22 cellular contexts compared by ENCODE assay signal in the genomic region with DNA sequence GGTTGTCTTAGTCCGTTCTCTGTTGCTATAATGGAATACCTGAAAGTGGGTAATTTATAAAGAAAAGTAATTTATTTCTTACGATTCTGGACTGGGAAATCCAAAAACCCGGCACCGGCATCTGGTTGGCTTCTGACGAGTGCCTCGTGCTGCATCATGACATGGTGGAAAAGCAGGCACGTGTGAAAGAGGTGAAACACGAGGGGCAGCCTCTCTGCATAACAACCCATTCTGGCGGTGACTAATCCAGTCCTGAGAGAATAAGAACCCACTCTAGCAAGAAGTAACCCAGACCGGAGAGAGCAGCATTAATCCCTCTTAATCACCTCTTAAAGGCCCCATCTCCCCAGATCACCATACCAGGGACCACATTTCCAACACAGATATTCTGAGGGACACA. TPM values are rescaled to one million over a fixed set of nuclear protein-coding genes. Genes with fewer than 3 reads are reported as not detected.
A peak's percentile ranks its signal among the peaks of the same experiment; 100 is the strongest.
DNase-seq lines count a peak whose midpoint lies in the region; ATAC-seq and TF ChIP-seq lines count a peak whose summit lies in the region.
"Had no signal": no experiment of that assay in that cellular context is flagged by ENCODE, and none has a peak within 500 bp of the region (broad histone marks: within the 10 kb centered on the region; RNA-seq: fewer than 3 reads in every experiment).

No MANE protein-coding gene starts in this region.

- no peak overlapping the region for H3K4me2 ChIP-seq in mesendoderm (ENCODE audit: low read length)
- H3K4me2 ChIP-seq: SK-N-SH had no signal

- DNase-seq in natural killer cell treated with Interleukin-12 subunit alpha and Interleukin-12 subunit beta and Interleukin-15 and Interleukin-18, amount 100 ng/mL, for 72 hours (ENCODE audit: low spot score): no peak
- DNase-seq in natural killer cell (no peak), WERI-Rb-1 (peak; percentile 55), mesendoderm (peak; percentile 7), hypothalamus (lab: John Stamatoyannopoulos, UW) (no peak), tibial artery (no peak)
- DNase-seq in stimulated activated effector memory CD8-positive, alpha-beta T cell treated with anti-CD3 and anti-CD28 coated beads, Interleukin-12 subunit alpha, Interleukin-12 subunit beta, amount 100 ng/mL, for 72 hours (ENCODE audit: low spot score in 2 of 2): no peak
- DNase-seq: 8988T; ACHN; CD4-positive, CD25-positive, alpha-beta regulatory T cell; GM23248; H9; IMR-90; KG1; NCI-H2029; NCI-H226; NCI-H510A; NCI-H748 treated with DMSO at 0.1 percent for 48 hours; NK-92 treated with Interleukin-12 subunit alpha and Interleukin-12 subunit beta, amount 100 ng/mL, for 24 hours; PC-3; SK-N-SH had no signal

- no peak overlapping the region for H2BK5ac ChIP-seq in mesendoderm (ENCODE audit: low read length)

- no peak overlapping the region for H2AK5ac ChIP-seq in mesendoderm (ENCODE audit: low read length)

- H3K79me2 ChIP-seq in mesendoderm (ENCODE audit: control insufficient read depth, insufficient read depth, low read length): no peaks in the 10 kb centered on the region

- H3K9ac ChIP-seq in mesendoderm (ENCODE audit: low read length): no peak overlapping the region
- H3K9ac ChIP-seq: GM23248, SK-N-SH had no signal

- H3K4me1 ChIP-seq in mesendoderm (ENCODE audit: control insufficient read depth, low read depth, low read length) (no peaks in the 10 kb centered on the region), tibial artery (peaks cover 0 to 17% (median 8%) of the 10 kb centered on the region in 4 donors)

- H3K4ac ChIP-seq in mesendoderm (ENCODE audit: low read depth, low read length): no peak overlapping the region

- ATAC-seq in natural killer cell treated with Interleukin-12 subunit alpha and Interleukin-12 subunit beta and Interleukin-15 and Interleukin-18, amount 100 ng/mL, for 72 hours: no peak
- ATAC-seq in natural killer cell (no peak), GM18873 (IDR thresholded peaks at IDR 0.05; ENCODE audit: low FRiP score, unreplicated experiment) (no peak)
- no peak for ATAC-seq in stimulated activated effector memory CD8-positive, alpha-beta T cell treated with anti-CD3 and anti-CD28 coated beads, Interleukin-12 subunit alpha, Interleukin-12 subunit beta, amount 100 ng/mL, for 72 hours
- ATAC-seq: PC-3 had no signal

- no peak overlapping the region for H4K8ac ChIP-seq in mesendoderm (ENCODE audit: low read depth, low read length)

- peaks cover 23 to 28% of the 10 kb centered on the region in 2 donors for H3K4me1 Mint-ChIP-seq in natural killer cell treated with Interleukin-12 subunit alpha and Interleukin-12 subunit beta and Interleukin-15 and Interleukin-18, amount 100 ng/mL, for 72 hours (ENCODE audit: low read depth in 2 of 2)
- H3K4me1 Mint-ChIP-seq in natural killer cell: peaks cover 32 to 33% of the 10 kb centered on the region in 2 donors
- H3K4me1 Mint-ChIP-seq in stimulated activated effector memory CD8-positive, alpha-beta T cell treated with anti-CD3 and anti-CD28 coated beads, Interleukin-12 subunit alpha, Interleukin-12 subunit beta, amount 100 ng/mL, for 72 hours: peaks cover 27% of the 10 kb centered on the region

- H3K27me3 Mint-ChIP-seq in natural killer cell treated with Interleukin-12 subunit alpha and Interleukin-12 subunit beta and Interleukin-15 and Interleukin-18, amount 100 ng/mL, for 72 hours: peaks cover 7 to 8% of the 10 kb centered on the region in 2 donors
- peaks cover 2 to 24% of the 10 kb centered on the region in 2 donors for H3K27me3 Mint-ChIP-seq in natural killer cell (ENCODE audit: low read depth in 2 of 2)
- H3K27me3 Mint-ChIP-seq: CD4-positive, CD25-positive, alpha-beta regulatory T cell had no signal

- H2BK120ac ChIP-seq in mesendoderm (ENCODE audit: low read depth, low read length): no peak overlapping the region

- no peaks in the 10 kb centered on the region for H3K9me3 ChIP-seq in WERI-Rb-1 (ENCODE audit: severe bottlenecking)
- H3K9me3 ChIP-seq in tibial artery: no peaks in the 10 kb centered on the region
- H3K9me3 ChIP-seq: SK-N-SH had no signal

- peak overlapping the region; percentile 7 for H3K4me3 Mint-ChIP-seq in natural killer cell treated with Interleukin-12 subunit alpha and Interleukin-12 subunit beta and Interleukin-15 and Interleukin-18, amount 100 ng/mL, for 72 hours
- H3K4me3 Mint-ChIP-seq in natural killer cell: no peak overlapping the region
- peak overlapping the region; percentile 90 for H3K4me3 Mint-ChIP-seq in stimulated activated effector memory CD8-positive, alpha-beta T cell treated with anti-CD3 and anti-CD28 coated beads, Interleukin-12 subunit alpha, Interleukin-12 subunit beta, amount 100 ng/mL, for 72 hours
- H3K4me3 Mint-ChIP-seq: H9 had no signal

- intact Hi-C loops in natural killer cell (cut with micrococcal nuclease): loop anchor here (5.0 kb wide), 2 partner anchors 215 to 560 kb away; a partner anchor contains a TSS
- intact Hi-C loops in tibial artery (cut with DNase I; ENCODE audit: low total_unique reads): loop anchor here (10.0 kb wide), 1 partner anchor 397 kb away; a partner anchor contains a TSS

- no peak overlapping the region for H3K27ac Mint-ChIP-seq in natural killer cell treated with Interleukin-12 subunit alpha and Interleukin-12 subunit beta and Interleukin-15 and Interleukin-18, amount 100 ng/mL, for 72 hours
- no peak overlapping the region for H3K27ac Mint-ChIP-seq in natural killer cell
- H3K27ac Mint-ChIP-seq in stimulated activated effector memory CD8-positive, alpha-beta T cell treated with anti-CD3 and anti-CD28 coated beads, Interleukin-12 subunit alpha, Interleukin-12 subunit beta, amount 100 ng/mL, for 72 hours: no peak overlapping the region
- H3K27ac Mint-ChIP-seq: CD4-positive, CD25-positive, alpha-beta regulatory T cell; H9 had no signal

- peaks cover 7% of the 10 kb centered on the region for H3K36me3 Mint-ChIP-seq in natural killer cell treated with Interleukin-12 subunit alpha and Interleukin-12 subunit beta and Interleukin-15 and Interleukin-18, amount 100 ng/mL, for 72 hours
- H3K36me3 Mint-ChIP-seq in natural killer cell: no peaks in the 10 kb centered on the region
- peaks cover 14% of the 10 kb centered on the region for H3K36me3 Mint-ChIP-seq in stimulated activated effector memory CD8-positive, alpha-beta T cell treated with anti-CD3 and anti-CD28 coated beads, Interleukin-12 subunit alpha, Interleukin-12 subunit beta, amount 100 ng/mL, for 72 hours

- H3K56ac ChIP-seq in mesendoderm (ENCODE audit: low read length): no peak overlapping the region

- H4K5ac ChIP-seq in mesendoderm (ENCODE audit: low read length): no peak overlapping the region

- H3K79me1 ChIP-seq in mesendoderm (ENCODE audit: low read length): no peaks in the 10 kb centered on the region

- TF ChIP-seq CTCF in natural killer cell (IDR thresholded peaks at IDR 0.05): no peak
- no peak for TF ChIP-seq CTCF in WERI-Rb-1 (IDR thresholded peaks at IDR 0.05; ENCODE audit: low read depth, low read length)
- no peak for TF ChIP-seq CTCF in tibial artery (IDR thresholded peaks at IDR 0.05)

- H3K23ac ChIP-seq in mesendoderm (ENCODE audit: low read length): no peak overlapping the region

- no peak overlapping the region for H3K18ac ChIP-seq in mesendoderm (ENCODE audit: low read length)

- H3K36me3 ChIP-seq in WERI-Rb-1 (peaks cover 5% of the 10 kb centered on the region; the same call in 1 of the 2 replicates), mesendoderm (ENCODE audit: control insufficient read depth, insufficient read depth, low read length) (no peaks in the 10 kb centered on the region), tibial artery (no peaks in the 10 kb centered on the region)

- H3K27ac ChIP-seq in WERI-Rb-1 (no peak overlapping the region), mesendoderm (ENCODE audit: low read depth, low read length) (no peak overlapping the region), tibial artery (no peak overlapping the region)
- H3K27ac ChIP-seq: GM23248 had no signal

- H3K9me3 Mint-ChIP-seq in natural killer cell treated with Interleukin-12 subunit alpha and Interleukin-12 subunit beta and Interleukin-15 and Interleukin-18, amount 100 ng/mL, for 72 hours: no peaks in the 10 kb centered on the region
- no peaks in the 10 kb centered on the region for H3K9me3 Mint-ChIP-seq in natural killer cell
- H3K9me3 Mint-ChIP-seq in stimulated activated effector memory CD8-positive, alpha-beta T cell treated with anti-CD3 and anti-CD28 coated beads, Interleukin-12 subunit alpha, Interleukin-12 subunit beta, amount 100 ng/mL, for 72 hours: no peaks in the 10 kb centered on the region
- H3K9me3 Mint-ChIP-seq: CD4-positive, CD25-positive, alpha-beta regulatory T cell; H9 had no signal

- H3K4me3 ChIP-seq in WERI-Rb-1 (ENCODE audit: low read depth, low read length) (no peak overlapping the region), mesendoderm (ENCODE audit: low read length) (no peak overlapping the region), tibial artery (no peak overlapping the region)
- H3K4me3 ChIP-seq: GM23248 had no signal

- no CpG with 5 or more reads among the region's 10 CpGs for WGBS in mesendoderm (ENCODE audit: extremely low coverage, insufficient coverage, low lambda C conversion rate)

- no peak overlapping the region for H2BK15ac ChIP-seq in mesendoderm (replicated peaks; ENCODE audit: low read depth)

- H3K27me3 ChIP-seq in WERI-Rb-1 (ENCODE audit: insufficient read depth, low read depth, severe bottlenecking): no peaks in the 10 kb centered on the region
- H3K27me3 ChIP-seq in mesendoderm (ENCODE audit: insufficient read depth, low read length, poor library complexity): no peaks in the 10 kb centered on the region
- no peaks in the 10 kb centered on the region for H3K27me3 ChIP-seq in tibial artery

RNA-seq across cellular contexts. Expression of a gene that starts 2.7 kb away (rescaled TPM):
- 10 to 100 TPM; 21.5 to 33.6 TPM for total RNA-seq in natural killer cell treated with Interleukin-12 subunit alpha and Interleukin-12 subunit beta and Interleukin-15 and Interleukin-18, amount 100 ng/mL, for 72 hours
- 10 to 100 TPM in 2 of 3 donors, 1 to 10 TPM in 1; 8.9 to 15.4 (median 15.1) TPM for total RNA-seq in natural killer cell
- 7.4 TPM for polyA plus RNA-seq in mesendoderm (2013, experiment 1 of 2)
- 8.0 TPM for polyA plus RNA-seq in mesendoderm (2013, experiment 2 of 2)

Comparison
In these comparisons a context has a peak if more than half of its experiments do, and no peak if none do; other contexts are left out.
1. DNase-seq: peak in WERI-Rb-1 (single experiment) and mesendoderm (single experiment); none in natural killer cell treated with Interleukin-12 subunit alpha and Interleukin-12 subunit beta and Interleukin-15 and Interleukin-18, amount 100 ng/mL, for 72 hours (single experiment), natural killer cell (single experiment), stimulated activated effector memory CD8-positive, alpha-beta T cell treated with anti-CD3 and anti-CD28 coated beads, Interleukin-12 subunit alpha, Interleukin-12 subunit beta, amount 100 ng/mL, for 72 hours (0 of 2), hypothalamus (0 of 51) and tibial artery (0 of 2).